9 cellular contexts compared by ENCODE assay signal in genomic region chr2:4354678-4355077, GRCh38.
DNase-seq lines count a peak whose midpoint lies in the region; ATAC-seq, FAIRE-seq and TF ChIP-seq lines count a peak whose summit lies in the region.
"Had no signal": no experiment of that assay in that cellular context is flagged by ENCODE, and none has a peak within 500 bp of the region (broad histone marks: within the 10 kb centered on the region; RNA-seq: fewer than 3 reads in every experiment).

No MANE protein-coding gene starts in this region.

- TF ChIP-seq POLR2A in HepG2 (IDR thresholded peaks at IDR 0.05; ENCODE audit: insufficient read depth in 1 of 2, low read depth in 2 of 2, low read length in 2 of 2) (no peak), tibial nerve (IDR thresholded peaks at IDR 0.05) (no peak)

- FAIRE-seq in HepG2 (lab: Jason Lieb, UNC), result no peak
- FAIRE-seq: TTC549 had no signal

- no peak overlapping the region for H3K9ac ChIP-seq in HepG2 (ENCODE audit: insufficient read depth, low read depth, low read length)

- no peaks in the 10 kb centered on the region for H3K79me2 ChIP-seq in HepG2 (ENCODE audit: insufficient read depth, low read length)

- no peak overlapping the region for H2AFZ ChIP-seq in HepG2 (ENCODE audit: low read length)

- in situ Hi-C loops in SK-MEL-5 (cut with HindIII; ENCODE audit: low pct_unique_long_range_greater_than_20kb, low sequenced_read_pairs), result no loop called here
- in situ Hi-C loops in HepG2 (cut with HindIII; ENCODE audit: extremely low pct_ligation_motif_present, low pct_unique_long_range_greater_than_20kb), result no loop called here

- BruUV-seq in HepG2 (replicated peaks; lab: Mats Ljungman, UMichigan), result no TSS peak

- POLR2A ChIA-PET in HepG2 (lab: Yijun Ruan, JAX), result no interaction called here

- 7% methylated on average over 10 of the region's 10 CpGs for WGBS in HepG2 (ENCODE audit: low lambda C conversion rate)
- 59 to 76% methylated on average over 10 of the region's 10 CpGs for WGBS in tibial nerve, 2 donors

- H4K20me1 ChIP-seq in HepG2 (ENCODE audit: insufficient read depth, low read length), result no peaks in the 10 kb centered on the region

- CTCF ChIA-PET in HepG2 (lab: Yijun Ruan, JAX; ENCODE audit: low intra/inter-chr PET ratio, low total read pairs), result no interaction called here

- TF ChIP-seq RAD21 in HepG2 (CRISPR knock-in tag; IDR thresholded peaks at IDR 0.05), result peak; percentile 39; the same call in 1 of the 2 replicates

- H3K4me3 ChIP-seq in GM06990 (replicated peaks; ENCODE audit: low read depth, low read length), result no peak overlapping the region
- no peak overlapping the region for H3K4me3 ChIP-seq in HepG2 (replicated peaks in 1 of 3; ENCODE audit: insufficient read depth in 1 of 3, low read depth in 2 of 3, low read length in 3 of 3)
- H3K4me3 ChIP-seq in tibial nerve, result no peak overlapping the region
- no peak overlapping the region for H3K4me3 ChIP-seq in coronary artery

- TF ChIP-seq CTCF in GM06990 (IDR thresholded peaks at IDR 0.05; ENCODE audit: insufficient read depth, low read length, poor library complexity, severe bottlenecking), result peak; percentile 18
- TF ChIP-seq CTCF in HepG2 (CRISPR knock-in tag; IDR thresholded peaks at IDR 0.05), result peak; percentile 71
- no peak for TF ChIP-seq CTCF in tibial nerve (IDR thresholded peaks at IDR 0.05)
- no peak for TF ChIP-seq CTCF in coronary artery (IDR thresholded peaks at IDR 0.05)

- H3K27me3 ChIP-seq in GM06990 (replicated peaks; ENCODE audit: control insufficient read depth, insufficient read depth, low read length) (no peaks in the 10 kb centered on the region), HepG2 (ENCODE audit: control insufficient read depth in 1 of 2, insufficient read depth in 2 of 2, low read length in 2 of 2) (no peaks in the 10 kb centered on the region), tibial nerve (no peaks in the 10 kb centered on the region)

- H3K36me3 ChIP-seq in GM06990 (ENCODE audit: control insufficient read depth, insufficient read depth, low read length) (no peaks in the 10 kb centered on the region), HepG2 (replicated peaks in 1 of 2; ENCODE audit: control insufficient read depth in 1 of 2, insufficient read depth in 2 of 2, low read length in 2 of 2) (no peaks in the 10 kb centered on the region), tibial nerve (no peaks in the 10 kb centered on the region)

- H3K9me3 ChIP-seq in HepG2 (ENCODE audit: low read length) (peaks cover 49% of the 10 kb centered on the region), tibial nerve (no peaks in the 10 kb centered on the region)

- peak; percentile 66 for ATAC-seq in HG02981 (IDR thresholded peaks at IDR 0.05; ENCODE audit: unreplicated experiment)
- ATAC-seq in HepG2, result peak; percentile 96

- no peak for DNase-seq in GM06990 (ENCODE audit: extremely low read depth, insufficient read length)
- peak; percentile 81 for DNase-seq in SK-MEL-5 (ENCODE audit: low read depth, low spot score)
- DNase-seq in HepG2 (ENCODE audit: low spot score), result peak; percentile 28
- no peak for DNase-seq in COR-L47 (lab: John Stamatoyannopoulos, UW)
- DNase-seq in tibial nerve (ENCODE audit: low spot score in 2 of 2), result no peak
- no peak for DNase-seq in NCI-H2196 treated with DMSO at 0.1 percent for 48 hours (lab: John Stamatoyannopoulos, UW; ENCODE audit: unreplicated experiment)
- no peak for DNase-seq in coronary artery (ENCODE audit: low spot score)

- no peak overlapping the region for H3K4me2 ChIP-seq in HepG2 (ENCODE audit: low read depth, low read length)

- intact Hi-C loops in HepG2 (cut with micrococcal nuclease; ENCODE audit: unreplicated experiment), result loop anchor here (5.0 to 10.0 kb wide), 2 partner anchors 410 to 1013 kb away; no protein-coding TSS in a partner anchor

- H3K27ac ChIP-seq in HepG2 (ENCODE audit: extremely low read length, insufficient read depth, low read length), result no peak overlapping the region
- H3K27ac ChIP-seq in tibial nerve, result no peak overlapping the region
- H3K27ac ChIP-seq in coronary artery, result no peak overlapping the region

- TF ChIP-seq EP300 in HepG2 (IDR thresholded peaks at IDR 0.05; ENCODE audit: low read depth in 2 of 2, low read length in 2 of 2) (no peak), HepG2 (CRISPR knock-in tag; IDR thresholded peaks at IDR 0.05; ENCODE audit: borderline replicate concordance) (no peak), tibial nerve (IDR thresholded peaks at IDR 0.05) (no peak)

- H3K4me1 ChIP-seq in HepG2 (ENCODE audit: insufficient read depth, low read length) (no peaks in the 10 kb centered on the region), tibial nerve (no peaks in the 10 kb centered on the region)

TF ChIP-seq in HepG2, 621 proteins besides CTCF, POLR2A, EP300 and RAD21 (continues in another document):
- TF ChIP-seq ZNF747 (CRISPR knock-in tag; IDR thresholded peaks at IDR 0.05; ENCODE audit: borderline replicate concordance), result no peak
- no peak for TF ChIP-seq ZNF10 (CRISPR knock-in tag; IDR thresholded peaks at IDR 0.05; ENCODE audit: borderline replicate concordance, low read depth)
- TF ChIP-seq NFE2L2 (IDR thresholded peaks at IDR 0.05; ENCODE audit: low read length), result no peak
- no peak for TF ChIP-seq ZSCAN21 (CRISPR knock-in tag; IDR thresholded peaks at IDR 0.05; ENCODE audit: borderline replicate concordance)
- TF ChIP-seq GFI1 (CRISPR knock-in tag; IDR thresholded peaks at IDR 0.05; ENCODE audit: borderline replicate concordance), result no peak
- peak; percentile 64; the same call in 1 of the 2 replicates for TF ChIP-seq ZNF263 (CRISPR knock-in tag; IDR thresholded peaks at IDR 0.05)
- no peak for TF ChIP-seq ZNF274 (CRISPR knock-in tag; IDR thresholded peaks at IDR 0.05)
- TF ChIP-seq DMTF1 (CRISPR knock-in tag; IDR thresholded peaks at IDR 0.05), result no peak
- no peak for TF ChIP-seq ZNF292 (CRISPR knock-in tag; IDR thresholded peaks at IDR 0.05; ENCODE audit: borderline replicate concordance, low read depth)
- TF ChIP-seq ZNF670 (CRISPR knock-in tag; IDR thresholded peaks at IDR 0.05; ENCODE audit: borderline replicate concordance), result no peak
- TF ChIP-seq STAG1 (CRISPR knock-in tag; IDR thresholded peaks at IDR 0.05), result peak; percentile 57
- no peak for TF ChIP-seq TAF1 (CRISPR knock-in tag; IDR thresholded peaks at IDR 0.05)
- no peak for TF ChIP-seq ZSCAN5A (CRISPR knock-in tag; IDR thresholded peaks at IDR 0.05; ENCODE audit: borderline replicate concordance)
- no peak for TF ChIP-seq ARID3A (IDR thresholded peaks at IDR 0.05; ENCODE audit: low read depth, low read length)
- no peak for TF ChIP-seq KMT2A (CRISPR knock-in tag; IDR thresholded peaks at IDR 0.05)
- no peak for TF ChIP-seq HBP1 (CRISPR knock-in tag; IDR thresholded peaks at IDR 0.05; ENCODE audit: low read depth)
- peak; percentile 66; the same call in 1 of the 2 replicates for TF ChIP-seq SMC3 (IDR thresholded peaks at IDR 0.05; ENCODE audit: low read length)

Comparison
In these comparisons a context has a peak if more than half of its experiments do, and no peak if none do; other contexts are left out.
1. DNase-seq: peak in SK-MEL-5 (single experiment) and HepG2 (single experiment); none in GM06990 (single experiment), COR-L47 (single experiment), tibial nerve (0 of 2), NCI-H2196 treated with DMSO at 0.1 percent for 48 hours (single experiment) and coronary artery (single experiment).
2. CTCF ChIP-seq: peak in GM06990 (single experiment) and HepG2 (single experiment); none in tibial nerve (0 of 5) and coronary artery (single experiment).